In the genomic region with DNA sequence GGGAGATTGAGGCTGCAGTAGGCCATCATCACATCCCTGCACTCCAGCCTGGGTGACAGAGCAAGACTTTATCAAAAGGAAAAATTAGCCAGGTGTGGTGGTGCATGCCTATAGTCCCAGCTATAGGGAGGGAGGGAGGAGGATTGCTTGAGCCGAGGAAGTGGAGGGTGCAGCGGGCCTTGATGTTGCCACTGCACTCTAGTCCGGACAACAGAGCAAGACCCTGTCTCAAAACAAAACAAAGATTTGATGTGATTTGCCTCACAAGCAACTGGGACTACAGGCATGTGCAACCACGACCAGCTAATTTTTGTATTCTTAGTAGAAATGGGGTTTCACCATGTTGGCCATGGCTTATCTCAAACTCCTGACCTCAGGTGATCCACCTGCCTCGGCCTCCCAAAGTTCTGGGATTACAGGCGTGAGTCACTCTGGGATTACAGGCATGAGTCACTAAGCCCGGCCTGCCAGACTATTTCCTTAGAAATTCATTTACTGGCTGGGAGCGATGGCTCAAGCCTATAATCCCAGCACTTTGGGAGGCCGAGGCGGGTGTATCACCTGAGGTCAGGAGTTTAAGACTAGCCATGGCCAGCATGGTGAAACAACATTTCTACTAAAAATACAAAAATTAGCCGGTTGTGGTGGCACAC, we compare ENCODE assay signal across 1 cellular context.
A peak's percentile ranks its signal among the peaks of the same experiment; 100 is the strongest.
TF ChIP-seq lines count a peak whose summit lies in the region.

No MANE protein-coding gene starts in this region.

TF ChIP-seq in K562, 482 proteins besides CTCF, POLR2A, EP300 and RAD21 (continued from another document):
- TF ChIP-seq JUN (IDR thresholded peaks at IDR 0.05; ENCODE audit: borderline replicate concordance, low read depth, low read length) (0 out of 2 replicates have a peak, but pooled peaks have one; percentile 6), JUN (CRISPR knock-in tag; IDR thresholded peaks at IDR 0.05; ENCODE audit: borderline replicate concordance) (no peak)
